ENCODE assay signal across 21 cellular contexts in the genomic region with DNA sequence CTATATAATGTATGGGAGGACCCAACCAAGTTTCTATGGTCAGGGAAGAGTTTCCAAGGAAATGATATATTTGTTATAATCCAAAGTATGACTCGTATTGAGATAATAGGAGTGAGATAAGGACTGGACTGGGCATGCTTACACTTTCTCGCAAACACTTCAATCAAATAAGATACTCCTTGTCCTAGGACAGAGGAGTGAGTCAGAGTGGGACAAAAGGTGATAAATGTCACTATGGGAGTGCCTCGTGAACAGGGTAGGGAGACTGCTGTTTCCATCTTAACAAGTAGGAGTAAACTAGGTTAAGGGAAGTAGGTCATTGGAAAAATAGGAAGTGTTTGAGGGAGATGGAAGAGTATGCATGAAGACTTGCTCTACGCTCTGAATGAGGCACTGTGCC. TPM values are rescaled to one million over a fixed set of nuclear protein-coding genes. Genes with fewer than 3 reads are reported as not detected.
DNase-seq lines count a peak whose midpoint lies in the region; TF ChIP-seq lines count a peak whose summit lies in the region.
"Had no signal": no experiment of that assay in that cellular context is flagged by ENCODE, and none has a peak within 500 bp of the region (broad histone marks: within the 10 kb centered on the region; RNA-seq: fewer than 3 reads in every experiment).

No MANE protein-coding gene starts in this region.

- no peaks in the 10 kb centered on the region for H3K9me3 Mint-ChIP-seq in osteocyte (ENCODE audit: unreplicated experiment)

- H2AK5ac ChIP-seq in mesendoderm (ENCODE audit: low read length): no peak overlapping the region

- TF ChIP-seq CTCF in brain microvascular endothelial cell (IDR thresholded peaks at IDR 0.05; ENCODE audit: low read depth, low read length, missing control alignments): no peak
- TF ChIP-seq CTCF in osteocyte (IDR thresholded peaks at IDR 0.05): no peak

- in situ Hi-C loops in brain microvascular endothelial cell (cut with HindIII; ENCODE audit: low pct_ligation_motif_present, low sequenced_read_pairs): no loop called here

- no peak overlapping the region for H3K23ac ChIP-seq in mesendoderm (ENCODE audit: low read length)

- no peak overlapping the region for H4K8ac ChIP-seq in mesendoderm (ENCODE audit: low read depth, low read length)

- H3K18ac ChIP-seq in mesendoderm (ENCODE audit: low read length): no peak overlapping the region

- no CpG with 5 or more reads among the region's 4 CpGs for WGBS in mesendoderm (ENCODE audit: extremely low coverage, insufficient coverage, low lambda C conversion rate)

- H4K5ac ChIP-seq in mesendoderm (ENCODE audit: low read length): no peak overlapping the region

- H3K79me1 ChIP-seq in mesendoderm (ENCODE audit: low read length): no peaks in the 10 kb centered on the region

- H3K27me3 Mint-ChIP-seq in osteocyte (ENCODE audit: unreplicated experiment): no peaks in the 10 kb centered on the region

- no peak overlapping the region for H2BK5ac ChIP-seq in mesendoderm (ENCODE audit: low read length)

- H3K27me3 ChIP-seq in brain microvascular endothelial cell (replicated peaks) (no peaks in the 10 kb centered on the region), mesendoderm (ENCODE audit: insufficient read depth, low read length, poor library complexity) (no peaks in the 10 kb centered on the region)
- H3K27me3 ChIP-seq: BE2C, Peyer's patch had no signal

- H3K4me3 Mint-ChIP-seq in osteocyte (ENCODE audit: unreplicated experiment): no peak overlapping the region
- H3K4me3 Mint-ChIP-seq: CD4-positive, CD25-positive, alpha-beta regulatory T cell; IgD-negative memory B cell had no signal

- H3K4me1 Mint-ChIP-seq in osteocyte (ENCODE audit: unreplicated experiment): no peaks in the 10 kb centered on the region
- H3K4me1 Mint-ChIP-seq: CD4-positive, CD25-positive, alpha-beta regulatory T cell; IgD-negative memory B cell had no signal

- H3K36me3 Mint-ChIP-seq in osteocyte (ENCODE audit: unreplicated experiment): no peaks in the 10 kb centered on the region
- H3K36me3 Mint-ChIP-seq: IgD-negative memory B cell had no signal

- no peak overlapping the region for H3K4me2 ChIP-seq in mesendoderm (ENCODE audit: low read length)

- H3K4me3 ChIP-seq in brain microvascular endothelial cell (ENCODE audit: low read depth, low read length): no peak overlapping the region
- no peak overlapping the region for H3K4me3 ChIP-seq in mesendoderm (ENCODE audit: low read length)
- H3K4me3 ChIP-seq: HAP-1, Peyer's patch had no signal

- H3K27ac ChIP-seq in brain microvascular endothelial cell (no peak overlapping the region), mesendoderm (ENCODE audit: low read depth, low read length) (no peak overlapping the region)
- H3K27ac ChIP-seq: HL-60 had no signal

- peak; percentile 10 for DNase-seq in EH (ENCODE audit: low read depth)
- DNase-seq in M059J (ENCODE audit: low read depth): peak; percentile 70
- DNase-seq in brain microvascular endothelial cell: peak; percentile 23
- peak; percentile 12 for DNase-seq in mesendoderm
- DNase-seq in GM19238 (ENCODE audit: insufficient read length, low spot score): no peak
- no peak for DNase-seq in DMS 273 (lab: John Stamatoyannopoulos, UW; ENCODE audit: unreplicated experiment)
- DNase-seq in osteocyte (ENCODE audit: extremely low spot score, unreplicated experiment): no peak
- no peak for DNase-seq in glomerular visceral epithelial cell (ENCODE audit: extremely low spot score)
- DNase-seq: BE2C; Caco-2; CD4-positive, CD25-positive, alpha-beta regulatory T cell; DMS79; Karpas-422; MM.1S; NCI-H1092 treated with DMSO at 0.1 percent for 48 hours; NCI-H146; NCI-H2029 treated with DMSO at 0.1 percent for 48 hours had no signal

- H3K79me2 ChIP-seq in mesendoderm (ENCODE audit: control insufficient read depth, insufficient read depth, low read length): no peaks in the 10 kb centered on the region

- no peak overlapping the region for H3K56ac ChIP-seq in mesendoderm (ENCODE audit: low read length)

- H3K27ac Mint-ChIP-seq in osteocyte (ENCODE audit: unreplicated experiment): no peak overlapping the region
- H3K27ac Mint-ChIP-seq: CD4-positive, CD25-positive, alpha-beta regulatory T cell had no signal

- H3K4me1 ChIP-seq in mesendoderm (ENCODE audit: control insufficient read depth, low read depth, low read length): no peaks in the 10 kb centered on the region
- H3K4me1 ChIP-seq: BE2C, Caco-2, HAP-1, Peyer's patch had no signal

- no peak overlapping the region for H2BK120ac ChIP-seq in mesendoderm (ENCODE audit: low read depth, low read length)

- H3K36me3 ChIP-seq in brain microvascular endothelial cell (replicated peaks) (no peaks in the 10 kb centered on the region), mesendoderm (ENCODE audit: control insufficient read depth, insufficient read depth, low read length) (no peaks in the 10 kb centered on the region)
- H3K36me3 ChIP-seq: BE2C, HAP-1, Peyer's patch had no signal

- H3K9ac ChIP-seq in mesendoderm (ENCODE audit: low read length): no peak overlapping the region

- no peak overlapping the region for H3K4ac ChIP-seq in mesendoderm (ENCODE audit: low read depth, low read length)

- H2BK15ac ChIP-seq in mesendoderm (replicated peaks; ENCODE audit: low read depth): no peak overlapping the region

RNA-seq across cellular contexts. Expression of a gene that starts 47.3 kb away (rescaled TPM):
- 32.8 and 44.8 TPM in 2 replicates for total RNA-seq in M059J (2014; rRNA removed; shearing (Covaris generic))
- polyA plus RNA-seq in mesendoderm (2013, experiment 1 of 2): 10.5 TPM
- 11.5 TPM for polyA plus RNA-seq in mesendoderm (2013, experiment 2 of 2)
- total RNA-seq in osteocyte: 7.7 and 8.4 TPM in 2 replicates

Comparison
In these comparisons a context has a peak if more than half of its experiments do, and no peak if none do; other contexts are left out.
1. DNase-seq: peak in EH (single experiment), M059J (single experiment), brain microvascular endothelial cell (single experiment) and mesendoderm (single experiment); none in GM19238 (single experiment), DMS 273 (single experiment), osteocyte (single experiment) and glomerular visceral epithelial cell (single experiment).